ENCODE assay signal across 1 cellular context in the genomic region with DNA sequence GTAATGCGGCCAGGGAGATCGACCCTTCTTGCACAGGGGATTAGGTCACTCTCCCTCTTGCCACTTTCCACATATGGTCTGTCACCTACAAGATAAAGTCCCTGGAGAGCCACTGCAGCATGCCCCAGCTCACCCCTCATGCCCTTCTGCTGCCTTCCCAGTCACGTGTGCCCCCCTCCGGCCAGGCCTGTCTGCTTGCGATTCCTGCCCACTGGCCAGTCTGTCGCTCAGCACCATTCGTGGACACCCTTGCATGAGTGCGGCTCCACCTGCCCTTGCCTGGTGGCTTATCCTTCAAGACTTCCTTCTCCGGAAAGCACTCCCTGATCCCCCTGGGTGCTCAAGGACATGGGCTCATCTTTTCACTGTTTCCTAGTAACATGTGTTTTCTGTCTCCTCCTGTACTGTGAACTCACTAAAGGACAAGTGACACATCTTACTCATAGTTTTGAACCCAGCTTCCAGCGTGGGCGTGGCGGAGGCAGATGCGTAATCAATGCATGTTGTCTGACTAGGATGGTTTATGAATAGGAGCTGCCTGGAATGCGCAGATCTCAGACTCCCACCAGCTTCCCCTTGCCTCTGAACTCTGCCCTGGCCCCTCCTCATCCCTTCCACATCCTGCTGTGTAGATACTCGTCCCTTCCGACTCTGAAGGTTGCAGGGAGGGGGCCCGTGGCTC.
TF ChIP-seq lines count a peak whose summit lies in the region.

No MANE protein-coding gene starts in this region.

TF ChIP-seq in IMR-90, 13 proteins besides CTCF, POLR2A, EP300 and RAD21:
- TF ChIP-seq CEBPB (IDR thresholded peaks at IDR 0.05; ENCODE audit: low read depth, low read length) = 0 out of 2 replicates have a peak, but pooled peaks have one; percentile 30
- peak; percentile 73 for TF ChIP-seq FOS (IDR thresholded peaks at IDR 0.05; ENCODE audit: low read depth, low read length)
- no peak for TF ChIP-seq MXI1 (IDR thresholded peaks at IDR 0.05; ENCODE audit: borderline replicate concordance, low read depth, low read length)
- no peak for TF ChIP-seq NFE2L2 (IDR thresholded peaks at IDR 0.05; ENCODE audit: low read depth, low read length)
